ENCODE assay signal across 1 cellular context in the genomic region with DNA sequence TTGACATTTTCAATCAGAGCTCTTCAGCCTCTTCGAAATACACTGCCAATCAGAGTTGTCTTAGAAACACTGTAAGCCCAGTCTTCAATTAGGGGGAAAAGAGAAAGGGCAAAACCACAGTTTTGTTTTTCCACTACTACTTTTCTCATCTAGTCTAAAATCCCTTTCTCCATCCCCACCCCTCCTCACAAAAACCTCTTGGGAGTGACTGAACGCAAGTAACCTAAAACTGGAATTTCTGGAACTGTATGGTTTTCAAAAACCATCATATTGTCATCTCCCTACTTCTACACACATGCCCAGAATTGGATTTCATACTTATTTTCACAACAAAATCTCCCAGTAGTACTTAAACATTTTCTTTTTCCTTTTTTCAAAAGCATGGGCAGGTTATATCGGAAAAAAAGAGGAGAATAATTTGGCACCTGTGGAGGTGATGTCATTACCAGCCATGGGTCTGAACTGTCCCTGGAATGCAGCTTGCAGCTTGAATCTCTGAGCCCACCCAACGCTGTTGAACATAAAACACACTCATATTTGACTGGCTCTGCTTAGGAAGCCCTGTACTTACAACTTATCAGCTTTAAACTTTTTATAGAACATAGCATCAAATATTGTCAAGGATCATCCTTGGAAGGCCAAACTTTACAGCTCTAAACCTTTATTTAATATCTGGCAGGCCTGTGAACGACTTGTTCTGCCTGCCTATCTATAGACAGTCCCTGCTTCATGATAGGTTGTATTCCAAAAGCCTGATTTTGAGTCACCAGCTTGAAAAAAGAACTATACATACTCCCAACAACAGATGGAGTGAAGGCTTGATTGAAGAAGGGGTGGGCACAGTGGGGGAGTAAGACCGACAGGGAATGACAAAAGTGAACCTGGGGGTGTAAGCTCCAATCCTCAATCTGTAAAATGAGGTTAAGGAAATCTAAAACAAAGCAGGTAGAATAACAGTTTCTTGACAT.
TF ChIP-seq lines count a peak whose summit lies in the region.

No MANE protein-coding gene starts in this region.

TF ChIP-seq in WTC11, 78 proteins besides CTCF, POLR2A, EP300 and RAD21 (continued from another document):
- no peak for TF ChIP-seq ZNF317 (CRISPR knock-in tag; IDR thresholded peaks at IDR 0.05; ENCODE audit: borderline replicate concordance, low read depth)
- TF ChIP-seq ZNF671 (CRISPR knock-in tag; IDR thresholded peaks at IDR 0.05): no peak
- TF ChIP-seq, protein P1, sequence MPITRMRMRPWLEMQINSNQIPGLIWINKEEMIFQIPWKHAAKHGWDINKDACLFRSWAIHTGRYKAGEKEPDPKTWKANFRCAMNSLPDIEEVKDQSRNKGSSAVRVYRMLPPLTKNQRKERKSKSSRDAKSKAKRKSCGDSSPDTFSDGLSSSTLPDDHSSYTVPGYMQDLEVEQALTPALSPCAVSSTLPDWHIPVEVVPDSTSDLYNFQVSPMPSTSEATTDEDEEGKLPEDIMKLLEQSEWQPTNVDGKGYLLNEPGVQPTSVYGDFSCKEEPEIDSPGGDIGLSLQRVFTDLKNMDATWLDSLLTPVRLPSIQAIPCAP (CRISPR knock-in tag; IDR thresholded peaks at IDR 0.05): no peak
- TF ChIP-seq, protein P2, sequence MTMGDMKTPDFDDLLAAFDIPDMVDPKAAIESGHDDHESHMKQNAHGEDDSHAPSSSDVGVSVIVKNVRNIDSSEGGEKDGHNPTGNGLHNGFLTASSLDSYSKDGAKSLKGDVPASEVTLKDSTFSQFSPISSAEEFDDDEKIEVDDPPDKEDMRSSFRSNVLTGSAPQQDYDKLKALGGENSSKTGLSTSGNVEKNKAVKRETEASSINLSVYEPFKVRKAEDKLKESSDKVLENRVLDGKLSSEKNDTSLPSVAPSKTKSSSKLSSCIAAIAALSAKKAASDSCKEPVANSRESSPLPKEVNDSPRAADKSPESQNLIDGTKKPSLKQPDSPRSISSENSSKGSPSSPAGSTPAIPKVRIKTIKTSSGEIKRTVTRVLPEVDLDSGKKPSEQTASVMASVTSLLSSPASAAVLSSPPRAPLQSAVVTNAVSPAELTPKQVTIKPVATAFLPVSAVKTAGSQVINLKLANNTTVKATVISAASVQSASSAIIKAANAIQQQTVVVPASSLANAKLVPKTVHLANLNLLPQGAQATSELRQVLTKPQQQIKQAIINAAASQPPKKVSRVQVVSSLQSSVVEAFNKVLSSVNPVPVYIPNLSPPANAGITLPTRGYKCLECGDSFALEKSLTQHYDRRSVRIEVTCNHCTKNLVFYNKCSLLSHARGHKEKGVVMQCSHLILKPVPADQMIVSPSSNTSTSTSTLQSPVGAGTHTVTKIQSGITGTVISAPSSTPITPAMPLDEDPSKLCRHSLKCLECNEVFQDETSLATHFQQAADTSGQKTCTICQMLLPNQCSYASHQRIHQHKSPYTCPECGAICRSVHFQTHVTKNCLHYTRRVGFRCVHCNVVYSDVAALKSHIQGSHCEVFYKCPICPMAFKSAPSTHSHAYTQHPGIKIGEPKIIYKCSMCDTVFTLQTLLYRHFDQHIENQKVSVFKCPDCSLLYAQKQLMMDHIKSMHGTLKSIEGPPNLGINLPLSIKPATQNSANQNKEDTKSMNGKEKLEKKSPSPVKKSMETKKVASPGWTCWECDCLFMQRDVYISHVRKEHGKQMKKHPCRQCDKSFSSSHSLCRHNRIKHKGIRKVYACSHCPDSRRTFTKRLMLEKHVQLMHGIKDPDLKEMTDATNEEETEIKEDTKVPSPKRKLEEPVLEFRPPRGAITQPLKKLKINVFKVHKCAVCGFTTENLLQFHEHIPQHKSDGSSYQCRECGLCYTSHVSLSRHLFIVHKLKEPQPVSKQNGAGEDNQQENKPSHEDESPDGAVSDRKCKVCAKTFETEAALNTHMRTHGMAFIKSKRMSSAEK (CRISPR knock-in tag; IDR thresholded peaks at IDR 0.05; ENCODE audit: borderline replicate concordance): no peak
- TF ChIP-seq, protein P3, sequence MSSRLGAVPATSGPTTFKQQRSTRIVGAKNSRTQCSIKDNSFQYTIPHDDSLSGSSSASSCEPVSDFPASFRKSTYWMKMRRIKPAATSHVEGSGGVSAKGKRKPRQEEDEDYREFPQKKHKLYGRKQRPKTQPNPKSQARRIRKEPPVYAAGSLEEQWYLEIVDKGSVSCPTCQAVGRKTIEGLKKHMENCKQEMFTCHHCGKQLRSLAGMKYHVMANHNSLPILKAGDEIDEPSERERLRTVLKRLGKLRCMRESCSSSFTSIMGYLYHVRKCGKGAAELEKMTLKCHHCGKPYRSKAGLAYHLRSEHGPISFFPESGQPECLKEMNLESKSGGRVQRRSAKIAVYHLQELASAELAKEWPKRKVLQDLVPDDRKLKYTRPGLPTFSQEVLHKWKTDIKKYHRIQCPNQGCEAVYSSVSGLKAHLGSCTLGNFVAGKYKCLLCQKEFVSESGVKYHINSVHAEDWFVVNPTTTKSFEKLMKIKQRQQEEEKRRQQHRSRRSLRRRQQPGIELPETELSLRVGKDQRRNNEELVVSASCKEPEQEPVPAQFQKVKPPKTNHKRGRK (CRISPR knock-in tag; IDR thresholded peaks at IDR 0.05; ENCODE audit: borderline replicate concordance): no peak
- TF ChIP-seq ZNF263 (CRISPR knock-in tag; IDR thresholded peaks at IDR 0.05; ENCODE audit: low read depth): no peak
- TF ChIP-seq SOX15 (CRISPR knock-in tag; IDR thresholded peaks at IDR 0.05): no peak
- TF ChIP-seq NR2C2 (CRISPR knock-in tag; IDR thresholded peaks at IDR 0.05): no peak
TF ChIP-seq in WTC11: peak in this region for 0.
